27 cellular contexts compared by ENCODE assay signal in genomic region chr5:157624144-157624543, GRCh38. TPM values are rescaled to one million over a fixed set of nuclear protein-coding genes. Genes with fewer than 3 reads are reported as not detected.
"Had no signal": no experiment of that assay in that cellular context is flagged by ENCODE, and none has a peak within 500 bp of the region (broad histone marks: within the 10 kb centered on the region; RNA-seq: fewer than 3 reads in every experiment).

No MANE protein-coding gene starts in this region.

- H3K36me3 Mint-ChIP-seq: brain, WTC11 had no signal

- ATAC-seq: activated CD8-positive, alpha-beta T cell treated with anti-CD3 and anti-CD28 coated beads, Interleukin-2, amount 10 ng/mL, durations not matched to agents 7 days and 5 days; activated T-cell treated with anti-CD3 and anti-CD28 coated beads, Interleukin-2, amount 50 U/mL, for 4 hours; activated T-helper 17 cell treated with anti-CD3 and anti-CD28 coated beads, Interleukin-2, amount 50 U/mL, for 72 hours; WTC11 had no signal

- H3K36me3 ChIP-seq: colonic mucosa had no signal

- DNase-seq: activated CD4-positive, alpha-beta T cell treated with anti-CD3 and anti-CD28 coated beads for 48 hours; activated CD4-positive, alpha-beta T cell treated with anti-CD3 and anti-CD28 coated beads, Interleukin-2, amount 50 U/mL, for 4 hours; activated CD4-positive, CD25-positive, alpha-beta regulatory T cell treated with anti-CD3 and anti-CD28 coated beads, Interleukin-2, amount 50 U/mL, for 72 hours; activated CD8-positive, alpha-beta T cell treated with anti-CD3 and anti-CD28 coated beads, Interleukin-2, amount 10 ng/mL, durations not matched to agents 7 days and 5 days; activated gamma-delta T cell; activated naive CD4-positive, alpha-beta T cell treated with anti-CD3 and anti-CD28 coated beads for 36 hours; activated T-cell treated with anti-CD3 and anti-CD28 coated beads, Interleukin-2, amount 50 U/mL, for 4 hours; amygdala; colonic mucosa; Karpas-422; NCI-H1092; NCI-H1417; NCI-H1694; NCI-H2029 treated with DMSO at 0.1 percent for 48 hours; NCI-H345; NCI-H510A; NCI-H526 treated with DMSO at 0.1 percent for 48 hours; SIG-M5 had no signal

- H3K27ac ChIP-seq: colonic mucosa had no signal

- H3K4me3 ChIP-seq: colonic mucosa had no signal

- H3K4me1 Mint-ChIP-seq: activated T-helper 17 cell treated with anti-CD3 and anti-CD28 coated beads, Interleukin-2, amount 50 U/mL, for 72 hours; brain; WTC11 had no signal

- H3K4me3 Mint-ChIP-seq: activated CD8-positive, alpha-beta T cell treated with anti-CD3 and anti-CD28 coated beads, Interleukin-2, amount 10 ng/mL, durations not matched to agents 7 days and 5 days; activated naive CD4-positive, alpha-beta T cell treated with anti-CD3 and anti-CD28 coated beads for 36 hours; activated naive CD8-positive, alpha-beta T cell; activated T-cell treated with anti-CD3 and anti-CD28 coated beads, Interleukin-2, amount 50 U/mL, for 4 hours; activated T-helper 17 cell treated with anti-CD3 and anti-CD28 coated beads, Interleukin-2, amount 50 U/mL, for 72 hours; brain; WTC11 had no signal

- H3K4me1 ChIP-seq: colonic mucosa had no signal

- H3K27me3 Mint-ChIP-seq: activated T-helper 17 cell treated with anti-CD3 and anti-CD28 coated beads, Interleukin-2, amount 50 U/mL, for 72 hours; brain had no signal

- H3K27me3 ChIP-seq: colonic mucosa had no signal

- H3K9me3 ChIP-seq: colonic mucosa had no signal

- H3K27ac Mint-ChIP-seq: activated CD8-positive, alpha-beta T cell treated with anti-CD3 and anti-CD28 coated beads, Interleukin-2, amount 10 ng/mL, durations not matched to agents 7 days and 5 days; activated naive CD4-positive, alpha-beta T cell treated with anti-CD3 and anti-CD28 coated beads for 36 hours; activated naive CD8-positive, alpha-beta T cell; activated T-helper 17 cell treated with anti-CD3 and anti-CD28 coated beads, Interleukin-2, amount 50 U/mL, for 72 hours; brain; WTC11 had no signal

- H3K9me3 Mint-ChIP-seq: activated T-cell treated with anti-CD3 and anti-CD28 coated beads, Interleukin-2, amount 50 U/mL, for 4 hours; activated T-helper 17 cell treated with anti-CD3 and anti-CD28 coated beads, Interleukin-2, amount 50 U/mL, for 72 hours had no signal

RNA-seq across cellular contexts. Expression of gene SOX30, which starts 28.1 kb away (rescaled TPM):
- total RNA-seq: RPMI7951 had no signal

RNA-seq across cellular contexts. Expression of gene C5orf52, which starts 47.2 kb away (rescaled TPM):
- total RNA-seq: activated CD8-positive, alpha-beta T cell treated with anti-CD3 and anti-CD28 coated beads, Interleukin-2, amount 10 ng/mL, durations not matched to agents 7 days and 5 days; activated naive CD4-positive, alpha-beta T cell treated with anti-CD3 and anti-CD28 coated beads for 36 hours; activated T-cell treated with anti-CD3 and anti-CD28 coated beads, Interleukin-2, amount 50 U/mL, for 4 hours; activated T-helper 17 cell treated with anti-CD3 and anti-CD28 coated beads, Interleukin-2, amount 50 U/mL, for 72 hours; astrocyte; cardiac septum; cerebellum; RPMI7951; T-helper 2 cell treated with Interferon-gamma antibody and Interleukin-4, amounts not matched to agents 100 ng/mL and 5 ng/mL, for 36 hours; WTC11 had no signal
